Comparison of ENCODE assay signal across 8 cellular contexts in genomic region chr2:69559696-69560482, GRCh38.
DNase-seq lines count a peak whose midpoint lies in the region; TF ChIP-seq lines count a peak whose summit lies in the region.

No MANE protein-coding gene starts in this region.

- H3K36me3 ChIP-seq in mesenchymal stem cell (ENCODE audit: control insufficient read depth in 1 of 2, insufficient read depth in 2 of 2, low read depth in 1 of 2, low read length in 2 of 2) = peaks cover 7 to 10% of the 10 kb centered on the region in 2 experiments

- peak overlapping the region; percentile 9 for H3K9ac ChIP-seq in mesenchymal stem cell (ENCODE audit: low read length)

- H3K27ac ChIP-seq in AG04450 (ENCODE audit: low read depth, low read length) = no peak overlapping the region
- no peak overlapping the region for H3K27ac ChIP-seq in HL-60 (replicated peaks)
- H3K27ac ChIP-seq in mesenchymal stem cell (ENCODE audit: low read length, poor library complexity, severe bottlenecking) = no peak overlapping the region

- no peak overlapping the region for H2BK5ac ChIP-seq in mesenchymal stem cell (ENCODE audit: low read depth, low read length, poor library complexity, severe bottlenecking)

- H3K9me3 ChIP-seq in AG04450 (ENCODE audit: control insufficient read depth, insufficient read depth, low read length) (no peaks in the 10 kb centered on the region), mesenchymal stem cell (ENCODE audit: control insufficient read depth, low read length) (no peaks in the 10 kb centered on the region)

- 78% methylated on average over 6 of the region's 6 CpGs for WGBS in mesenchymal stem cell

- no peak overlapping the region for H3K4me2 ChIP-seq in mesenchymal stem cell (ENCODE audit: low read length, poor library complexity, severe bottlenecking)

- H3K4me3 ChIP-seq in AG04450 (ENCODE audit: low read depth, low read length) (no peak overlapping the region), HL-60 (replicated peaks; ENCODE audit: insufficient read depth, low read length) (no peak overlapping the region), mesenchymal stem cell (ENCODE audit: insufficient read depth in 1 of 2, low read depth in 1 of 2, low read length in 2 of 2) (no peak overlapping the region)

- no peak overlapping the region for H2AFZ ChIP-seq in mesenchymal stem cell (ENCODE audit: low read depth, low read length)

- no peaks in the 10 kb centered on the region for H3K27me3 ChIP-seq in AG04450 (ENCODE audit: control insufficient read depth, insufficient read depth, low read length)
- H3K27me3 ChIP-seq in HL-60 (ENCODE audit: insufficient read depth, poor library complexity, severe bottlenecking) = no peaks in the 10 kb centered on the region
- H3K27me3 ChIP-seq in mesenchymal stem cell (ENCODE audit: control insufficient read depth in 1 of 2, insufficient read depth in 1 of 2, low read length in 2 of 2) = no peaks in the 10 kb centered on the region

- peak overlapping the region; percentile 58 for H2AK5ac ChIP-seq in mesenchymal stem cell (ENCODE audit: low read length, severe bottlenecking)

- H4K8ac ChIP-seq in mesenchymal stem cell (ENCODE audit: low read length) = no peak overlapping the region

- H3K4ac ChIP-seq in mesenchymal stem cell (ENCODE audit: low read depth in 1 of 2, low read length in 2 of 2) = no peak overlapping the region

- peaks cover 38% of the 10 kb centered on the region for H3K79me1 ChIP-seq in mesenchymal stem cell (replicated peaks; ENCODE audit: low read length, poor library complexity, severe bottlenecking)

- POLR2A ChIA-PET in AG04450 (lab: Yijun Ruan, JAX) = no interaction called here

- no peak for DNase-seq in AG04450 (ENCODE audit: low read depth, low spot score)
- peak; percentile 50 to 57 for DNase-seq in HL-60 (ENCODE audit: low read depth in 1 of 2, low spot score in 1 of 2)
- peak; percentile 74 for DNase-seq in RKO (ENCODE audit: low spot score)
- peak; percentile 74 to 84 for DNase-seq in dermis microvascular lymphatic vessel endothelial cell (ENCODE audit: low read depth in 2 of 2)
- DNase-seq in mesenchymal stem cell = peak; percentile 71
- DNase-seq in OCI-M2 (lab: John Stamatoyannopoulos, UW; ENCODE audit: unreplicated experiment) = no peak
- DNase-seq in activated effector memory CD4-positive, alpha-beta T cell treated with Interleukin-2 at 50 U/mL for 16 hours = no peak

- H4K91ac ChIP-seq in mesenchymal stem cell (ENCODE audit: low read length) = peak overlapping the region; percentile 10

- TF ChIP-seq CTCF in AG04450 (IDR thresholded peaks at IDR 0.05; ENCODE audit: low read depth, low read length) (peak; percentile 62), GM12872 (IDR thresholded peaks at IDR 0.05; ENCODE audit: insufficient read depth, low read depth, low read length) (peak; percentile 84), HL-60 (IDR thresholded peaks at IDR 0.05; ENCODE audit: insufficient read depth, low read length) (peak; percentile 62)

- H3K18ac ChIP-seq in mesenchymal stem cell (ENCODE audit: low read depth in 1 of 2, low read length in 2 of 2) = peak overlapping the region in 1 of 2 experiments; percentile 50

- CTCF ChIA-PET in AG04450 (lab: Charles Lee) = interaction anchor here (1.0 to 2.8 kb wide), 4 partner anchors 22 to 165 kb away, joined by 3 to 19 read pairs (median 6); no protein-coding TSS in a partner anchor

- no peak overlapping the region for H2BK15ac ChIP-seq in mesenchymal stem cell (ENCODE audit: low read depth, poor library complexity, severe bottlenecking)

- peak overlapping the region in 1 of 2 experiments; percentile 39 for H3K14ac ChIP-seq in mesenchymal stem cell (ENCODE audit: low read length in 2 of 2)

- H3K23ac ChIP-seq in mesenchymal stem cell (ENCODE audit: low read length in 2 of 2) = no peak overlapping the region

- H3K4me1 ChIP-seq in mesenchymal stem cell (ENCODE audit: control insufficient read depth, insufficient read depth, low read depth, low read length) = peaks cover 9% of the 10 kb centered on the region

- H2BK120ac ChIP-seq in mesenchymal stem cell (ENCODE audit: low read depth, low read length) = no peak overlapping the region

- H2BK12ac ChIP-seq in mesenchymal stem cell (ENCODE audit: low read length in 2 of 2) = no peak overlapping the region

Comparison
In these comparisons a context has a peak if more than half of its experiments do, and no peak if none do; other contexts are left out.
1. DNase-seq: peak in HL-60 (2 of 2), RKO (single experiment), dermis microvascular lymphatic vessel endothelial cell (2 of 2) and mesenchymal stem cell (single experiment); none in AG04450 (single experiment), OCI-M2 (single experiment) and activated effector memory CD4-positive, alpha-beta T cell treated with Interleukin-2 at 50 U/mL for 16 hours (single experiment).
2. Peak in every context shown above with its lines, with median percentiles within 50 percentile points of each other: CTCF ChIP-seq.